Comparison of ENCODE assay signal across 8 cellular contexts in genomic region chr15:63191895-63192603, GRCh38. TPM values are rescaled to one million over a fixed set of nuclear protein-coding genes. Genes with fewer than 3 reads are reported as not detected.
A peak's percentile ranks its signal among the peaks of the same experiment; 100 is the strongest.
DNase-seq lines count a peak whose midpoint lies in the region; TF ChIP-seq lines count a peak whose summit lies in the region.

No MANE protein-coding gene starts in this region.

- TF ChIP-seq POLR2A in spleen (IDR thresholded peaks at IDR 0.05), result peak in 1 of 3 donors; percentile 22

- no peaks in the 10 kb centered on the region for H3K27me3 Mint-ChIP-seq in activated naive CD4-positive, alpha-beta T cell treated with anti-CD3 and anti-CD28 coated beads for 36 hours (ENCODE audit: low read depth)

- peak; percentile 57 for DNase-seq in activated CD8-positive, alpha-beta memory T cell treated with anti-CD3 and anti-CD28 coated beads, Interleukin-2, amount 50 U/mL, for 1 hour (ENCODE audit: extremely low read depth)
- no peak for DNase-seq in activated CD8-positive, alpha-beta memory T cell treated with anti-CD3 and anti-CD28 coated beads, Interleukin-2, amount 50 U/mL, for 48 hours
- DNase-seq in activated naive CD4-positive, alpha-beta T cell treated with anti-CD3 and anti-CD28 coated beads for 36 hours, result peak; percentile 72
- no peak for DNase-seq in spleen
- no peak for DNase-seq in Karpas-422
- DNase-seq in cardiac septum (ENCODE audit: low spot score), result no peak
- no peak for DNase-seq in NCI-H2107 (lab: John Stamatoyannopoulos, UW)

- H3K4me2 ChIP-seq in KMS-11 (peak overlapping the region; percentile 87), Karpas-422 (ENCODE audit: low read depth, low read length, poor library complexity, severe bottlenecking) (no peak overlapping the region)

- H3K4me1 Mint-ChIP-seq in activated naive CD4-positive, alpha-beta T cell treated with anti-CD3 and anti-CD28 coated beads for 36 hours (ENCODE audit: low read depth), result peaks cover 68% of the 10 kb centered on the region

- H4K20me1 ChIP-seq in KMS-11 (ENCODE audit: insufficient read depth), result no peaks in the 10 kb centered on the region
- H4K20me1 ChIP-seq in Karpas-422 (ENCODE audit: insufficient read depth, low read depth, low read length), result peaks cover 5% of the 10 kb centered on the region; the same call in 1 of the 2 replicates

- CTCF ChIA-PET in activated naive CD4-positive, alpha-beta T cell treated with anti-CD3 and anti-CD28 coated beads for 36 hours (lab: Charles Lee), result interaction anchor here (0.6 to 3.2 kb wide), 7 partner anchors 9 to 43 kb away, joined by 3 to 12 read pairs (median 5); partner anchors contain the start of gene RPS27L

- H3K36me3 ChIP-seq in KMS-11 (ENCODE audit: insufficient read depth), result no peaks in the 10 kb centered on the region
- H3K36me3 ChIP-seq in spleen, result no peaks in the 10 kb centered on the region
- H3K36me3 ChIP-seq in Karpas-422 (ENCODE audit: insufficient read depth, low read length), result no peaks in the 10 kb centered on the region

- WGBS in spleen, 5 donors, result 13 to 39% (median 22%) methylated on average over 3 of the region's 3 CpGs

- H3K9me3 Mint-ChIP-seq in activated naive CD4-positive, alpha-beta T cell treated with anti-CD3 and anti-CD28 coated beads for 36 hours, result no peaks in the 10 kb centered on the region

- intact Hi-C loops in activated naive CD4-positive, alpha-beta T cell treated with anti-CD3 and anti-CD28 coated beads for 36 hours (cut with micrococcal nuclease), result loop anchor here (1.0 to 10.0 kb wide), 13 partner anchors 11 to 1127 kb away; partner anchors contain the start of genes APH1B, C2CD4A, CIAO2A and LACTB
- intact Hi-C loops in spleen (cut with DNase I; ENCODE audit: low total_unique reads) (no loop called here), cardiac septum (cut with DNase I) (loop anchor here (5.0 kb wide), 1 partner anchor 35 kb away; no protein-coding TSS in a partner anchor)

- H3K4me3 Mint-ChIP-seq in activated naive CD4-positive, alpha-beta T cell treated with anti-CD3 and anti-CD28 coated beads for 36 hours, result peak overlapping the region; percentile 78

- H3K9me3 ChIP-seq in spleen (no peaks in the 10 kb centered on the region), Karpas-422 (ENCODE audit: low read length) (no peaks in the 10 kb centered on the region)

- H3K27me3 ChIP-seq in KMS-11 (ENCODE audit: insufficient read depth, low read depth), result no peaks in the 10 kb centered on the region
- no peaks in the 10 kb centered on the region for H3K27me3 ChIP-seq in spleen (replicated peaks in 1 of 7)
- H3K27me3 ChIP-seq in Karpas-422 (ENCODE audit: low read length), result no peaks in the 10 kb centered on the region

- H3K9ac ChIP-seq in KMS-11 (no peak overlapping the region), Karpas-422 (ENCODE audit: low read length) (no peak overlapping the region)

- peaks cover 51% of the 10 kb centered on the region for H3K4me1 ChIP-seq in KMS-11 (ENCODE audit: low read depth, poor library complexity, severe bottlenecking)
- peaks cover 37 to 80% (median 73%) of the 10 kb centered on the region in 6 donors for H3K4me1 ChIP-seq in spleen
- peaks cover 33% of the 10 kb centered on the region for H3K4me1 ChIP-seq in Karpas-422 (ENCODE audit: low read length)

- H3K79me2 ChIP-seq in KMS-11 (ENCODE audit: insufficient read depth, low read depth) (peaks cover 5% of the 10 kb centered on the region), Karpas-422 (ENCODE audit: low read length) (no peaks in the 10 kb centered on the region)

- no peak overlapping the region for H2AFZ ChIP-seq in KMS-11 (ENCODE audit: low read depth)
- H2AFZ ChIP-seq in Karpas-422 (ENCODE audit: low read length), result no peak overlapping the region

- peak overlapping the region; percentile 99 for H3K27ac Mint-ChIP-seq in activated naive CD4-positive, alpha-beta T cell treated with anti-CD3 and anti-CD28 coated beads for 36 hours

- no peaks in the 10 kb centered on the region for H3K9me2 ChIP-seq in Karpas-422 (replicated peaks; ENCODE audit: insufficient read depth, low read length)

- H3K27ac ChIP-seq in KMS-11 (no peak overlapping the region), spleen (peak overlapping the region; percentile 76 to 97 (median 92)), Karpas-422 (ENCODE audit: low read length) (no peak overlapping the region)

- peaks cover 13% of the 10 kb centered on the region for H3K36me3 Mint-ChIP-seq in activated naive CD4-positive, alpha-beta T cell treated with anti-CD3 and anti-CD28 coated beads for 36 hours (ENCODE audit: low read depth)

- H3K4me3 ChIP-seq in KMS-11 (IDR thresholded peaks at IDR 0.05; ENCODE audit: insufficient read depth, low read depth, low read length), result no peak overlapping the region
- peak overlapping the region in 6 of 8 donors; percentile 9 to 85 (median 64) for H3K4me3 ChIP-seq in spleen
- H3K4me3 ChIP-seq in Karpas-422 (ENCODE audit: low read length), result no peak overlapping the region

- TF ChIP-seq CTCF in KMS-11 (conservative IDR thresholded peaks at IDR 0.05; ENCODE audit: low read depth, low read length) (no peak), spleen (IDR thresholded peaks at IDR 0.05 in 8 of 11, conservative IDR thresholded peaks at IDR 0.05 in 3 of 11) (no peak)

RNA-seq across cellular contexts. Expression of gene RAB8B, which starts 2.6 kb away (rescaled TPM):
- 10 to 100 TPM; 91.5 to 93.1 TPM for total RNA-seq in activated naive CD4-positive, alpha-beta T cell treated with anti-CD3 and anti-CD28 coated beads for 36 hours
- 10 to 100 TPM; 63.4 to 96.4 (median 67.7) TPM for total RNA-seq in spleen
- polyA plus RNA-seq in spleen, result 10 to 100 TPM; 18.9 to 24.1 (median 22.8) TPM
- 4.9 and 14.2 TPM in 2 replicates for total RNA-seq in Karpas-422 (2014; rRNA removed; shearing (Covaris generic); ENCODE audit: low replicate concordance)
- total RNA-seq in cardiac septum, result 8.7 TPM

RNA-seq across cellular contexts. Expression of gene RPS27L, which starts 34.8 kb away (rescaled TPM):
- 100 to 1,000 TPM; 220 to 222 TPM for total RNA-seq in activated naive CD4-positive, alpha-beta T cell treated with anti-CD3 and anti-CD28 coated beads for 36 hours
- total RNA-seq in spleen (10 to 100 TPM; 42.1 to 98.3 (median 64.2) TPM), cardiac septum (104 TPM)
- 100 to 1,000 TPM; 117 to 139 (median 125) TPM for polyA plus RNA-seq in spleen
- total RNA-seq in Karpas-422 (2014; rRNA removed; shearing (Covaris generic); ENCODE audit: low replicate concordance), result 36.3 and 72.8 TPM in 2 replicates

Comparison
In these comparisons a context has a peak if more than half of its experiments do, and no peak if none do; other contexts are left out.
1. DNase-seq: peak in activated CD8-positive, alpha-beta memory T cell treated with anti-CD3 and anti-CD28 coated beads, Interleukin-2, amount 50 U/mL, for 1 hour (single experiment) and activated naive CD4-positive, alpha-beta T cell treated with anti-CD3 and anti-CD28 coated beads for 36 hours (single experiment); none in activated CD8-positive, alpha-beta memory T cell treated with anti-CD3 and anti-CD28 coated beads, Interleukin-2, amount 50 U/mL, for 48 hours (single experiment), spleen (single experiment), Karpas-422 (single experiment), cardiac septum (single experiment) and NCI-H2107 (single experiment).
2. H3K27ac ChIP-seq: peak in spleen (8 of 8); none in KMS-11 (single experiment) and Karpas-422 (single experiment).
3. H3K4me3 ChIP-seq: peak in spleen (6 of 8); none in KMS-11 (single experiment) and Karpas-422 (single experiment).